1 cellular context compared by ENCODE assay signal in the genomic region with DNA sequence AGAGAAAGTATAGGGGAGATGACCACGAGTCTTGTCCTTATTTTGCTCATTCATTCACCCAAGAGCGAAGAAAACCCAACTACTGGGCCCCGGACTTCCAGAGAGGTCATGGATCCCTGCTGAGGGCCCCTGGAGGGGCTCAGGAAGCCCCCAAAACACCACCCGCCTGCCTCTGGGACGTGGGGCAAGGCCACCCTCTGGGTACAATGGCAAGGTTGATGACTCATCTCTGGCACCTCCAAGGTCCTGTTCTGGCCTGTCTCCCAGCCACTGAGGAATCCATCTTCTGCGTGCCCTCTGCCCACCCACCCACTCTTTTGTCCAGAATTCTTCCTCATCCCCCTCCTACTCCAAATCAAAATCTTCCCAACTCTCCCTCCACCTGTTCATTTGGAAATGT.
TF ChIP-seq lines count a peak whose summit lies in the region.

No MANE protein-coding gene starts in this region.

TF ChIP-seq in SK-N-SH treated with all-trans-retinoic acid at 6 μM for 48 hours, 23 proteins besides CTCF, POLR2A, EP300 and RAD21:
- TF ChIP-seq CSDC2 (CRISPR knock-in tag; IDR thresholded peaks at IDR 0.05) (no peak), PPARA (CRISPR knock-in tag; IDR thresholded peaks at IDR 0.05; ENCODE audit: borderline replicate concordance) (no peak), ESRRG (CRISPR knock-in tag; IDR thresholded peaks at IDR 0.05) (no peak), ZC3H10 (CRISPR knock-in tag; IDR thresholded peaks at IDR 0.05) (no peak), ISL1 (CRISPR knock-in tag; IDR thresholded peaks at IDR 0.05) (no peak), ZFP30 (CRISPR knock-in tag; IDR thresholded peaks at IDR 0.05) (no peak), BACH2 (CRISPR knock-in tag; IDR thresholded peaks at IDR 0.05; ENCODE audit: borderline replicate concordance) (no peak)
- TF ChIP-seq, protein P1, sequence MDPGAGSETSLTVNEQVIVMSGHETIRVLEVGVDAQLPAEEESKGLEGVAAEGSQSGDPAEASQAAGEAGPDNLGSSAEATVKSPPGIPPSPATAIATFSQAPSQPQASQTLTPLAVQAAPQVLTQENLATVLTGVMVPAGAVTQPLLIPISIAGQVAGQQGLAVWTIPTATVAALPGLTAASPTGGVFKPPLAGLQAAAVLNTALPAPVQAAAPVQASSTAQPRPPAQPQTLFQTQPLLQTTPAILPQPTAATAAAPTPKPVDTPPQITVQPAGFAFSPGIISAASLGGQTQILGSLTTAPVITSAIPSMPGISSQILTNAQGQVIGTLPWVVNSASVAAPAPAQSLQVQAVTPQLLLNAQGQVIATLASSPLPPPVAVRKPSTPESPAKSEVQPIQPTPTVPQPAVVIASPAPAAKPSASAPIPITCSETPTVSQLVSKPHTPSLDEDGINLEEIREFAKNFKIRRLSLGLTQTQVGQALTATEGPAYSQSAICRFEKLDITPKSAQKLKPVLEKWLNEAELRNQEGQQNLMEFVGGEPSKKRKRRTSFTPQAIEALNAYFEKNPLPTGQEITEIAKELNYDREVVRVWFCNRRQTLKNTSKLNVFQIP (CRISPR knock-in tag; IDR thresholded peaks at IDR 0.05; ENCODE audit: borderline replicate concordance, low read depth), result no peak
- TF ChIP-seq, protein P2, sequence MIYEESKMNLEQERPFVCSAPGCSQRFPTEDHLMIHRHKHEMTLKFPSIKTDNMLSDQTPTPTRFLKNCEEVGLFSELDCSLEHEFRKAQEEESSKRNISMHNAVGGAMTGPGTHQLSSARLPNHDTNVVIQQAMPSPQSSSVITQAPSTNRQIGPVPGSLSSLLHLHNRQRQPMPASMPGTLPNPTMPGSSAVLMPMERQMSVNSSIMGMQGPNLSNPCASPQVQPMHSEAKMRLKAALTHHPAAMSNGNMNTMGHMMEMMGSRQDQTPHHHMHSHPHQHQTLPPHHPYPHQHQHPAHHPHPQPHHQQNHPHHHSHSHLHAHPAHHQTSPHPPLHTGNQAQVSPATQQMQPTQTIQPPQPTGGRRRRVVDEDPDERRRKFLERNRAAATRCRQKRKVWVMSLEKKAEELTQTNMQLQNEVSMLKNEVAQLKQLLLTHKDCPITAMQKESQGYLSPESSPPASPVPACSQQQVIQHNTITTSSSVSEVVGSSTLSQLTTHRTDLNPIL (CRISPR knock-in tag; IDR thresholded peaks at IDR 0.05; ENCODE audit: low read depth), result no peak
- TF ChIP-seq, protein P3, sequence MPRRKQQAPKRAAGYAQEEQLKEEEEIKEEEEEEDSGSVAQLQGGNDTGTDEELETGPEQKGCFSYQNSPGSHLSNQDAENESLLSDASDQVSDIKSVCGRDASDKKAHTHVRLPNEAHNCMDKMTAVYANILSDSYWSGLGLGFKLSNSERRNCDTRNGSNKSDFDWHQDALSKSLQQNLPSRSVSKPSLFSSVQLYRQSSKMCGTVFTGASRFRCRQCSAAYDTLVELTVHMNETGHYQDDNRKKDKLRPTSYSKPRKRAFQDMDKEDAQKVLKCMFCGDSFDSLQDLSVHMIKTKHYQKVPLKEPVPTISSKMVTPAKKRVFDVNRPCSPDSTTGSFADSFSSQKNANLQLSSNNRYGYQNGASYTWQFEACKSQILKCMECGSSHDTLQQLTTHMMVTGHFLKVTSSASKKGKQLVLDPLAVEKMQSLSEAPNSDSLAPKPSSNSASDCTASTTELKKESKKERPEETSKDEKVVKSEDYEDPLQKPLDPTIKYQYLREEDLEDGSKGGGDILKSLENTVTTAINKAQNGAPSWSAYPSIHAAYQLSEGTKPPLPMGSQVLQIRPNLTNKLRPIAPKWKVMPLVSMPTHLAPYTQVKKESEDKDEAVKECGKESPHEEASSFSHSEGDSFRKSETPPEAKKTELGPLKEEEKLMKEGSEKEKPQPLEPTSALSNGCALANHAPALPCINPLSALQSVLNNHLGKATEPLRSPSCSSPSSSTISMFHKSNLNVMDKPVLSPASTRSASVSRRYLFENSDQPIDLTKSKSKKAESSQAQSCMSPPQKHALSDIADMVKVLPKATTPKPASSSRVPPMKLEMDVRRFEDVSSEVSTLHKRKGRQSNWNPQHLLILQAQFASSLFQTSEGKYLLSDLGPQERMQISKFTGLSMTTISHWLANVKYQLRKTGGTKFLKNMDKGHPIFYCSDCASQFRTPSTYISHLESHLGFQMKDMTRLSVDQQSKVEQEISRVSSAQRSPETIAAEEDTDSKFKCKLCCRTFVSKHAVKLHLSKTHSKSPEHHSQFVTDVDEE (CRISPR knock-in tag; IDR thresholded peaks at IDR 0.05), result no peak
